In genomic region chr9:87795178-87795577, GRCh38 we compare ENCODE assay signal across 24 cellular contexts.
"Had no signal": no experiment of that assay in that cellular context is flagged by ENCODE, and none has a peak within 500 bp of the region (broad histone marks: within the 10 kb centered on the region; RNA-seq: fewer than 3 reads in every experiment).

No MANE protein-coding gene starts in this region.

- H3K9me3 Mint-ChIP-seq: activated naive CD8-positive, alpha-beta T cell treated with anti-CD3 and anti-CD28 coated beads, Interleukin-2, amount 10 ng/mL, durations not matched to agents 7 days and 5 days; activated T-helper 1 cell treated with anti-CD3 and anti-CD28 coated beads, Interleukin-12 subunit alpha, Interleukin-12 subunit beta, Interleukin-2, Interleukin-4 antibody, amounts not matched to agents 30 ng/mL and 10 ng/mL and 1 ng/mL, durations not matched to agents 14 hours and 24 hours and 36 hours; natural killer cell treated with Interleukin-12 subunit alpha and Interleukin-12 subunit beta and Interleukin-15 and Interleukin-18, amount 100 ng/mL, for 72 hours; T-helper 1 cell treated with Interleukin-12 subunit alpha and Interleukin-12 subunit beta and Interleukin-4 antibody, amounts not matched to agents 30 μg/mL and 1 μg/mL, for 36 hours had no signal

- H3K36me3 ChIP-seq: ascending aorta, esophagus muscularis mucosa, left lung, lower lobe of right lung, transverse colon, WERI-Rb-1 had no signal

- H3K4me3 ChIP-seq: ascending aorta, esophagus muscularis mucosa, left lung, lower lobe of right lung, mucosa of descending colon, testis, transverse colon had no signal

- H3K27ac Mint-ChIP-seq: activated naive CD4-positive, alpha-beta T cell treated with anti-CD3 and anti-CD28 coated beads, Interleukin-2, amount 10 ng/mL, durations not matched to agents 7 days and 5 days; activated naive CD8-positive, alpha-beta T cell treated with anti-CD3 and anti-CD28 coated beads, Interleukin-2, amount 10 ng/mL, durations not matched to agents 7 days and 5 days; activated T-helper 1 cell treated with anti-CD3 and anti-CD28 coated beads, Interleukin-12 subunit alpha, Interleukin-12 subunit beta, Interleukin-2, Interleukin-4 antibody, amounts not matched to agents 30 ng/mL and 10 ng/mL and 1 ng/mL, durations not matched to agents 14 hours and 24 hours and 36 hours; natural killer cell treated with Interleukin-12 subunit alpha and Interleukin-12 subunit beta and Interleukin-15 and Interleukin-18, amount 100 ng/mL, for 72 hours; T-helper 1 cell treated with Interleukin-12 subunit alpha and Interleukin-12 subunit beta and Interleukin-4 antibody, amounts not matched to agents 30 μg/mL and 1 μg/mL, for 36 hours had no signal

- H3K27ac ChIP-seq: ascending aorta, esophagus muscularis mucosa, lower lobe of right lung, testis, transverse colon, WERI-Rb-1 had no signal

- H3K27me3 ChIP-seq: ascending aorta, esophagus muscularis mucosa, left lung, testis, transverse colon had no signal

- H3K27me3 Mint-ChIP-seq: activated naive CD4-positive, alpha-beta T cell treated with anti-CD3 and anti-CD28 coated beads, Interleukin-2, amount 10 ng/mL, durations not matched to agents 7 days and 5 days; activated naive CD8-positive, alpha-beta T cell treated with anti-CD3 and anti-CD28 coated beads, Interleukin-2, amount 10 ng/mL, durations not matched to agents 7 days and 5 days had no signal

- H3K9me3 ChIP-seq: ascending aorta, esophagus muscularis mucosa, left lung, lower lobe of right lung, mucosa of descending colon, testis, transverse colon had no signal

- H3K4me3 Mint-ChIP-seq: activated naive CD4-positive, alpha-beta T cell treated with anti-CD3 and anti-CD28 coated beads, Interleukin-2, amount 10 ng/mL, durations not matched to agents 7 days and 5 days; activated naive CD8-positive, alpha-beta T cell treated with anti-CD3 and anti-CD28 coated beads, Interleukin-2, amount 10 ng/mL, durations not matched to agents 7 days and 5 days; activated T-helper 1 cell treated with anti-CD3 and anti-CD28 coated beads, Interleukin-12 subunit alpha, Interleukin-12 subunit beta, Interleukin-2, Interleukin-4 antibody, amounts not matched to agents 30 ng/mL and 10 ng/mL and 1 ng/mL, durations not matched to agents 14 hours and 24 hours and 36 hours; brain; natural killer cell treated with Interleukin-12 subunit alpha and Interleukin-12 subunit beta and Interleukin-15 and Interleukin-18, amount 100 ng/mL, for 72 hours; T-helper 1 cell treated with Interleukin-12 subunit alpha and Interleukin-12 subunit beta and Interleukin-4 antibody, amounts not matched to agents 30 μg/mL and 1 μg/mL, for 36 hours had no signal

- H3K36me3 Mint-ChIP-seq: activated naive CD4-positive, alpha-beta T cell treated with anti-CD3 and anti-CD28 coated beads, Interleukin-2, amount 10 ng/mL, durations not matched to agents 7 days and 5 days; activated naive CD8-positive, alpha-beta T cell treated with anti-CD3 and anti-CD28 coated beads, Interleukin-2, amount 10 ng/mL, durations not matched to agents 7 days and 5 days; brain; natural killer cell treated with Interleukin-12 subunit alpha and Interleukin-12 subunit beta and Interleukin-15 and Interleukin-18, amount 100 ng/mL, for 72 hours had no signal

- DNase-seq: activated CD4-positive, alpha-beta T cell treated with anti-CD3 and anti-CD28 coated beads for 48 hours; activated CD4-positive, alpha-beta T cell treated with anti-CD3 and anti-CD28 coated beads, Interleukin-2, amount 50 U/mL, for 48 hours; activated CD8-positive, alpha-beta memory T cell treated with anti-CD3 and anti-CD28 coated beads for 24 hours; activated gamma-delta T cell; activated naive CD4-positive, alpha-beta T cell treated with anti-CD3 and anti-CD28 coated beads, Interleukin-2, amount 10 ng/mL, durations not matched to agents 7 days and 5 days; activated naive CD8-positive, alpha-beta T cell treated with anti-CD3 and anti-CD28 coated beads, Interleukin-2, amount 10 ng/mL, durations not matched to agents 7 days and 5 days; cortex of kidney; left lung; lower lobe of right lung; mucosa of descending colon; posterior cingulate gyrus; right cardiac atrium; stimulated activated CD4-positive, alpha-beta T cell treated with anti-CD3 and anti-CD28 coated beads, Interleukin-15, amount 100 ng/mL, for 24 hours; stimulated activated CD4-positive, alpha-beta T cell treated with anti-CD3 and anti-CD28 coated beads, Interleukin-2, amount 100 ng/mL, for 24 hours; stimulated activated naive CD4-positive, alpha-beta T cell treated with Interleukin-2 at 50 U/mL for 16 hours; testis; transverse colon; WERI-Rb-1 had no signal

- H3K4me1 ChIP-seq: ascending aorta, testis, transverse colon had no signal
